24 cellular contexts compared by ENCODE assay signal in genomic region chr2:190456833-190457232, GRCh38. TPM values are rescaled to one million over a fixed set of nuclear protein-coding genes. Genes with fewer than 3 reads are reported as not detected.
A peak's percentile ranks its signal among the peaks of the same experiment; 100 is the strongest.
DNase-seq lines count a peak whose midpoint lies in the region; ATAC-seq, FAIRE-seq and TF ChIP-seq lines count a peak whose summit lies in the region.
"Had no signal": no experiment of that assay in that cellular context is flagged by ENCODE, and none has a peak within 500 bp of the region (broad histone marks: within the 10 kb centered on the region; RNA-seq: fewer than 3 reads in every experiment).

No MANE protein-coding gene starts in this region.

- no peaks in the 10 kb centered on the region for H3K27me3 Mint-ChIP-seq in CD8-positive, alpha-beta T cell (ENCODE audit: low read depth)
- no peaks in the 10 kb centered on the region for H3K27me3 Mint-ChIP-seq in naive thymus-derived CD4-positive, alpha-beta T cell
- H3K27me3 Mint-ChIP-seq: CD4-positive, alpha-beta T cell had no signal

- peaks cover 3% of the 10 kb centered on the region; the same call in 1 of the 2 replicates for H3K9me1 ChIP-seq in IMR-90 (ENCODE audit: insufficient read depth, low read length)
- no peaks in the 10 kb centered on the region for H3K9me1 ChIP-seq in K562 (ENCODE audit: control insufficient read depth, insufficient read depth, low read length)

- H3K27ac ChIP-seq in CD8-positive, alpha-beta T cell (ENCODE audit: low read depth, low read length): no peak overlapping the region
- H3K27ac ChIP-seq in IMR-90 (ENCODE audit: insufficient read depth, low read length): no peak overlapping the region
- no peak overlapping the region for H3K27ac ChIP-seq in K562 (ENCODE audit: extremely low read depth, low read depth, low read length)
- no peak overlapping the region for H3K27ac ChIP-seq in naive thymus-derived CD4-positive, alpha-beta T cell (ENCODE audit: low read depth, low read length)
- H3K27ac ChIP-seq in gastroesophageal sphincter: no peak overlapping the region
- H3K27ac ChIP-seq: A549; BLaER1 treated with 17β-estradiol and CSF1 and Interleukin-3, amounts not matched to agents 10 nM and 100 nM; GM23248 had no signal

- no peaks in the 10 kb centered on the region for H3K36me3 ChIP-seq in CD8-positive, alpha-beta T cell (ENCODE audit: insufficient read depth, low read length)
- H3K36me3 ChIP-seq in IMR-90 (ENCODE audit: control insufficient read depth, insufficient read depth, low read length) (no peaks in the 10 kb centered on the region), K562 (ENCODE audit: control insufficient read depth, insufficient read depth, low read length) (no peaks in the 10 kb centered on the region; the same call in 2 of the 3 replicates), gastroesophageal sphincter (peaks cover 0 to 6% of the 10 kb centered on the region in 2 donors)
- peaks cover 0 to 28% (median 0%) of the 10 kb centered on the region in 3 experiments for H3K36me3 ChIP-seq in naive thymus-derived CD4-positive, alpha-beta T cell (ENCODE audit: control insufficient read depth in 2 of 3, insufficient read depth in 3 of 3, low read length in 3 of 3)
- H3K36me3 ChIP-seq: BE2C had no signal

- no peak overlapping the region for H2BK15ac ChIP-seq in IMR-90 (ENCODE audit: low read depth, low read length)

- no peak overlapping the region for H2AK9ac ChIP-seq in IMR-90 (replicated peaks; ENCODE audit: low read depth, low read length, poor library complexity)

- CTCF ChIA-PET in CD8-positive, alpha-beta T cell (lab: Charles Lee): no interaction called here
- CTCF ChIA-PET in IMR-90 (lab: Yijun Ruan, JAX) (no interaction called here), K562 (lab: Yijun Ruan, JAX; ENCODE audit: low intra/inter-chr PET ratio) (no interaction called here)
- CTCF ChIA-PET in naive thymus-derived CD4-positive, alpha-beta T cell (lab: Charles Lee): no interaction called here

- H3K79me1 ChIP-seq in IMR-90 (ENCODE audit: low read depth in 1 of 2, low read length in 2 of 2): no peaks in the 10 kb centered on the region

- no peak overlapping the region for H2BK5ac ChIP-seq in IMR-90 (ENCODE audit: low read depth, low read length, poor library complexity, severe bottlenecking)

- POLR2A ChIA-PET in CD8-positive, alpha-beta T cell (lab: Charles Lee): no interaction called here
- POLR2A ChIA-PET in IMR-90 (lab: Charles Lee; ENCODE audit: unreplicated experiment): no interaction called here
- POLR2A ChIA-PET in K562 (lab: Yijun Ruan, JAX): no interaction called here
- POLR2A ChIA-PET in naive thymus-derived CD4-positive, alpha-beta T cell (lab: Charles Lee): no interaction called here

- in situ Hi-C loops in IMR-90 (cut with MboI; ENCODE audit: low sequenced_read_pairs) (no loop called here), K562 (cut with MboI) (no loop called here)

- H3K27me3 ChIP-seq in CD8-positive, alpha-beta T cell (ENCODE audit: insufficient read depth, low read length): no peaks in the 10 kb centered on the region
- H3K27me3 ChIP-seq in IMR-90 (ENCODE audit: control insufficient read depth, insufficient read depth, low read length) (no peaks in the 10 kb centered on the region), K562 (ENCODE audit: control insufficient read depth in 2 of 2, insufficient read depth in 2 of 2, low read length in 2 of 2) (no peaks in the 10 kb centered on the region), gastroesophageal sphincter (no peaks in the 10 kb centered on the region)
- H3K27me3 ChIP-seq in naive thymus-derived CD4-positive, alpha-beta T cell (ENCODE audit: control insufficient read depth in 2 of 2, insufficient read depth in 2 of 2, low read length in 2 of 2): no peaks in the 10 kb centered on the region
- H3K27me3 ChIP-seq: BE2C; BLaER1 treated with 17β-estradiol and CSF1 and Interleukin-3, amounts not matched to agents 10 nM and 100 nM had no signal

- peak; percentile 11 for FAIRE-seq in K562 (lab: Jason Lieb, UNC)
- FAIRE-seq: A549, G401.6, GM12892 had no signal

- H3K14ac ChIP-seq in IMR-90 (replicated peaks; ENCODE audit: low read depth, low read length): no peak overlapping the region

- H3K4me1 Mint-ChIP-seq in CD8-positive, alpha-beta T cell (ENCODE audit: low read depth): peaks cover 78% of the 10 kb centered on the region
- H3K4me1 Mint-ChIP-seq in naive thymus-derived CD4-positive, alpha-beta T cell: peaks cover 3 to 81% (median 67%) of the 10 kb centered on the region in 7 donors
- H3K4me1 Mint-ChIP-seq: H9 had no signal

- no peak overlapping the region for H3K4me3 Mint-ChIP-seq in CD8-positive, alpha-beta T cell
- H3K4me3 Mint-ChIP-seq in naive thymus-derived CD4-positive, alpha-beta T cell: peak overlapping the region in 1 of 10 donors; percentile 29
- H3K4me3 Mint-ChIP-seq: CD14-positive monocyte; CD4-positive, alpha-beta T cell; H9 had no signal

- H2AK5ac ChIP-seq in IMR-90 (ENCODE audit: low read depth, low read length): no peak overlapping the region

- H4K20me1 ChIP-seq in IMR-90 (ENCODE audit: insufficient read depth, low read length) (no peaks in the 10 kb centered on the region), K562 (replicated peaks; ENCODE audit: control insufficient read depth, insufficient read depth, low read length) (no peaks in the 10 kb centered on the region)
- H4K20me1 ChIP-seq: BLaER1 treated with 17β-estradiol and CSF1 and Interleukin-3, amounts not matched to agents 10 nM and 100 nM had no signal

- H3K4me2 ChIP-seq in IMR-90 (ENCODE audit: low read depth, low read length): no peak overlapping the region
- H3K4me2 ChIP-seq in K562 (ENCODE audit: insufficient read depth, low read length): no peak overlapping the region
- H3K4me2 ChIP-seq: A549; BLaER1 treated with 17β-estradiol and CSF1 and Interleukin-3, amounts not matched to agents 10 nM and 100 nM had no signal

- ATAC-seq in CD8-positive, alpha-beta T cell: no peak
- no peak for ATAC-seq in IMR-90 (ENCODE audit: low read depth)
- ATAC-seq in K562: no peak
- ATAC-seq in left colon: peak; percentile 84
- no peak for ATAC-seq in HG03045 (IDR thresholded peaks at IDR 0.05; ENCODE audit: unreplicated experiment)
- no peak for ATAC-seq in naive thymus-derived CD4-positive, alpha-beta T cell
- ATAC-seq in gastroesophageal sphincter: no peak
- no peak for ATAC-seq in GM21825 (IDR thresholded peaks at IDR 0.05; ENCODE audit: unreplicated experiment)
- ATAC-seq: A549, HCT116 had no signal

- H3K36me3 Mint-ChIP-seq in CD8-positive, alpha-beta T cell: peaks cover 71% of the 10 kb centered on the region
- H3K36me3 Mint-ChIP-seq in naive thymus-derived CD4-positive, alpha-beta T cell: peaks cover 6 to 61% (median 45%) of the 10 kb centered on the region in 5 donors

- peak overlapping the region; percentile 21 for H3K27ac Mint-ChIP-seq in CD8-positive, alpha-beta T cell
- H3K27ac Mint-ChIP-seq in naive thymus-derived CD4-positive, alpha-beta T cell: peak overlapping the region in 1 of 9 donors; percentile 12
- H3K27ac Mint-ChIP-seq: CD4-positive, alpha-beta T cell; H9 had no signal

- BruUV-seq in IMR-90 (replicated peaks; lab: Mats Ljungman, UMichigan) (no TSS peak), K562 (replicated peaks; lab: Mats Ljungman, UMichigan) (no TSS peak)

- H3K79me2 ChIP-seq in K562 (ENCODE audit: control insufficient read depth, insufficient read depth, low read length): no peaks in the 10 kb centered on the region; the same call in 1 of the 3 replicates

- TF ChIP-seq POLR2A in IMR-90 (IDR thresholded peaks at IDR 0.05; ENCODE audit: low read depth, low read length) (no peak), K562 (conservative IDR thresholded peaks at IDR 0.05) (no peak), gastroesophageal sphincter (IDR thresholded peaks at IDR 0.05) (no peak)

- no peak overlapping the region for H3K56ac ChIP-seq in IMR-90 (ENCODE audit: extremely low read depth, insufficient read depth, low read length)

- H3K9ac ChIP-seq in IMR-90 (ENCODE audit: low read depth, low read length): no peak overlapping the region
- no peak overlapping the region for H3K9ac ChIP-seq in K562 (ENCODE audit: insufficient read depth in 1 of 2, low read depth in 2 of 2, low read length in 2 of 2)
- H3K9ac ChIP-seq: BLaER1 treated with 17β-estradiol and CSF1 and Interleukin-3, amounts not matched to agents 10 nM and 100 nM; GM23248 had no signal

- H4K5ac ChIP-seq in IMR-90 (ENCODE audit: low read depth, low read length): no peak overlapping the region

- no peak overlapping the region for H3K4me3 ChIP-seq in CD8-positive, alpha-beta T cell (ENCODE audit: low read depth, low read length)
- H3K4me3 ChIP-seq in IMR-90 (ENCODE audit: insufficient read depth, low read depth, low read length) (no peak overlapping the region), K562 (no peak overlapping the region), gastroesophageal sphincter (no peak overlapping the region)
- H3K4me3 ChIP-seq in naive thymus-derived CD4-positive, alpha-beta T cell (ENCODE audit: low read length): no peak overlapping the region
- H3K4me3 ChIP-seq: A549; BLaER1 treated with 17β-estradiol and CSF1 and Interleukin-3, amounts not matched to agents 10 nM and 100 nM; GM23248 had no signal

- no peak for TF ChIP-seq CTCF in CD8-positive, alpha-beta T cell (IDR thresholded peaks at IDR 0.05)
- TF ChIP-seq CTCF in IMR-90 (conservative IDR thresholded peaks at IDR 0.05; ENCODE audit: low read depth, low read length) (no peak), K562 (IDR thresholded peaks at IDR 0.05 in 2 of 3, conservative IDR thresholded peaks at IDR 0.05 in 1 of 3; ENCODE audit: insufficient read depth in 2 of 3, low read depth in 1 of 3, low read length in 3 of 3) (no peak), gastroesophageal sphincter (IDR thresholded peaks at IDR 0.05) (no peak)

- H2AFZ ChIP-seq in IMR-90 (replicated peaks; ENCODE audit: low read length, poor library complexity) (no peak overlapping the region), K562 (ENCODE audit: low read depth, low read length) (no peak overlapping the region)
- H2AFZ ChIP-seq: GM23248 had no signal

- no peak for TF ChIP-seq RAD21 in IMR-90 (IDR thresholded peaks at IDR 0.05; ENCODE audit: low read length)
- no peak for TF ChIP-seq RAD21 in K562 (CRISPR knock-in tag; conservative IDR thresholded peaks at IDR 0.05 in 1 of 2, IDR thresholded peaks at IDR 0.05 in 1 of 2)

- no peak overlapping the region for H3K18ac ChIP-seq in IMR-90 (ENCODE audit: low read depth, low read length)

- WGBS in IMR-90 (ENCODE audit: extremely low coverage in 2 of 2, insufficient read length in 1 of 2), 2 experiments: no CpG with 5 or more reads among the region's 7 CpGs
- WGBS in K562 (ENCODE audit: insufficient coverage, low coverage, missing lambda C conversion rate): 75% methylated on average over 7 of the region's 7 CpGs
- WGBS in gastroesophageal sphincter (ENCODE audit: low coverage in 1 of 2), 2 donors: 54 to 92% methylated on average over 4 to 7 of the region's 7 CpGs

- H4K8ac ChIP-seq in IMR-90 (ENCODE audit: low read depth in 2 of 2, low read length in 2 of 2): no peak overlapping the region

- H3K4me1 ChIP-seq in CD8-positive, alpha-beta T cell (ENCODE audit: insufficient read depth, low read length): no peaks in the 10 kb centered on the region
- no peaks in the 10 kb centered on the region for H3K4me1 ChIP-seq in IMR-90 (ENCODE audit: control insufficient read depth, insufficient read depth, low read length)
- H3K4me1 ChIP-seq in K562 (replicated peaks in 1 of 2; ENCODE audit: control insufficient read depth in 2 of 2, insufficient read depth in 2 of 2, low read length in 2 of 2): peaks cover 13 to 47% of the 10 kb centered on the region in 2 experiments; a peak in 4 of 5 replicates
- H3K4me1 ChIP-seq in naive thymus-derived CD4-positive, alpha-beta T cell (ENCODE audit: control insufficient read depth in 2 of 2, insufficient read depth in 2 of 2, low read length in 2 of 2): peaks cover 0 to 6% of the 10 kb centered on the region in 2 donors
- H3K4me1 ChIP-seq in gastroesophageal sphincter: peaks cover 0 to 14% (median 0%) of the 10 kb centered on the region in 3 donors

- H3K9me3 Mint-ChIP-seq in CD8-positive, alpha-beta T cell: no peaks in the 10 kb centered on the region
- H3K9me3 Mint-ChIP-seq in naive thymus-derived CD4-positive, alpha-beta T cell: peaks cover 0 to 3% (median 0%) of the 10 kb centered on the region in 11 donors
- H3K9me3 Mint-ChIP-seq: CD4-positive, alpha-beta T cell; H9 had no signal

- H3K4ac ChIP-seq in IMR-90 (ENCODE audit: low read depth, low read length): no peak overlapping the region

- no peak overlapping the region for H3K23ac ChIP-seq in IMR-90 (ENCODE audit: low read depth, low read length)

- dilution Hi-C loops in IMR-90 (cut with HindIII; ENCODE audit: low sequenced_read_pairs, unreplicated experiment): no loop called here

- no peak overlapping the region for H2BK20ac ChIP-seq in IMR-90 (ENCODE audit: low read depth, low read length)

- intact Hi-C loops in CD8-positive, alpha-beta T cell (cut with DNase I, micrococcal nuclease): no loop called here
- intact Hi-C loops in IMR-90 (cut with micrococcal nuclease): no loop called here
- intact Hi-C loops in K562 (cut with micrococcal nuclease): no loop called here
- intact Hi-C loops in left colon (cut with DNase I, micrococcal nuclease): no loop called here
- intact Hi-C loops in naive thymus-derived CD4-positive, alpha-beta T cell (cut with micrococcal nuclease): no loop called here

- TF ChIP-seq EP300 in K562 (IDR thresholded peaks at IDR 0.05; ENCODE audit: low read length) (no peak), gastroesophageal sphincter (IDR thresholded peaks at IDR 0.05) (no peak)

- no peaks in the 10 kb centered on the region for H3K9me3 ChIP-seq in CD8-positive, alpha-beta T cell (ENCODE audit: low read length)
- H3K9me3 ChIP-seq in IMR-90 (ENCODE audit: control insufficient read depth, insufficient read depth, low read length) (no peaks in the 10 kb centered on the region), K562 (replicated peaks; ENCODE audit: control insufficient read depth, insufficient read depth, low read depth, low read length) (0 out of 2 replicates have a peak, but pooled peaks cover 4% of the 10 kb centered on the region), gastroesophageal sphincter (no peaks in the 10 kb centered on the region)
- no peaks in the 10 kb centered on the region for H3K9me3 ChIP-seq in naive thymus-derived CD4-positive, alpha-beta T cell (ENCODE audit: control insufficient read depth in 2 of 3, low read length in 3 of 3)
- H3K9me3 ChIP-seq: A549; BE2C; BLaER1 treated with 17β-estradiol and CSF1 and Interleukin-3, amounts not matched to agents 10 nM and 100 nM had no signal

- DNase-seq in CD8-positive, alpha-beta T cell: no peak
- peak; percentile 7 for DNase-seq in IMR-90
- DNase-seq in K562 (ENCODE audit: extremely low read depth in 1 of 4, low spot score in 3 of 4): no peak
- no peak for DNase-seq in left colon
- DNase-seq in naive thymus-derived CD4-positive, alpha-beta T cell: no peak
- DNase-seq: 8988T; ACHN; AML-193; BE2C; CD4-positive, alpha-beta T cell; COR-L47; DMS153; DND-41; GM23248; H9 had no signal

- no peak overlapping the region for H2BK120ac ChIP-seq in IMR-90 (ENCODE audit: low read depth, low read length)

- H4K91ac ChIP-seq in IMR-90 (ENCODE audit: insufficient read depth, low read depth, low read length): no peak overlapping the region

RNA-seq across cellular contexts. Expression of gene MFSD6, which starts 48.7 kb away (rescaled TPM):
- total RNA-seq in CD8-positive, alpha-beta T cell: 10 to 100 TPM; 45.6 to 50.6 TPM
- total RNA-seq in IMR-90 (2012; rRNA removed) (7.7 and 8.1 TPM in 2 replicates), K562 (2014; rRNA removed) (7.1 and 8.5 TPM in 2 replicates), K562 (2014; rRNA removed; fragmentation: Illumina TruSeq; extraction: Trizol) (3.9 and 5.3 TPM in 2 replicates), K562 (2015; rRNA removed; fragmentation: Illumina TruSeq; extraction: Trizol) (1.4 and 2.0 TPM in 2 replicates), K562 (2021) (6.3 and 6.6 TPM in 2 replicates), left colon (10 to 100 TPM; 71.8 to 84.6 TPM), gastroesophageal sphincter (100 to 1,000 TPM in 3 of 4 donors, 10 to 100 TPM in 1; 80.2 to 176 (median 143) TPM)
- polyA plus RNA-seq in IMR-90 (2012; rRNA removed) (4.0 and 4.2 TPM in 2 replicates), K562 (2011; rRNA removed) (2.7 and 7.9 TPM in 2 replicates), K562 (2014; fragmentation: Illumina TruSeq; extraction: Trizol) (5.1 and 6.1 TPM in 2 replicates), K562 (2014; fragmentation: Nextera tagmentation; extraction: Ambion mirVana) (1 to 10 TPM; 1.1 to 1.2 TPM), K562 (2014; rRNA removed) (4.4 and 4.6 TPM in 2 replicates)
- 2.7 and 4.8 TPM in 2 replicates for polyA plus RNA-seq in IMR-90 (2012; cell fraction: cytosol; rRNA removed)
- 1.6 and 5.3 TPM in 2 replicates for polyA plus RNA-seq in IMR-90 (2012; cell fraction: nucleus; rRNA removed; ENCODE audit: low replicate concordance)
- 23.3 and 40.4 TPM in 2 replicates for total RNA-seq in K562 (2011; cell fraction: chromatin; rRNA removed; ENCODE audit: low replicate concordance)
- total RNA-seq in K562 (2011; cell fraction: nucleolus; rRNA removed): 13.8 and 14.3 TPM in 2 replicates
- 21.7 and 22.3 TPM in 2 replicates for total RNA-seq in K562 (2011; cell fraction: nucleoplasm; rRNA removed)
- polyA plus RNA-seq in K562 (2011; cell fraction: cytosol; rRNA removed): 4.0 and 5.7 TPM in 2 replicates
- polyA plus RNA-seq in K562 (2011; cell fraction: nucleus; rRNA removed): 4.0 and 6.7 TPM in 2 replicates
- 4.0 and 5.9 TPM in 2 replicates for polyA plus RNA-seq in K562 (2012)
- 9.8 and 15.1 TPM in 2 replicates for polyA minus RNA-seq in K562 (2011; rRNA and poly(A)+ RNA removed)
- 7.3 TPM in 2 replicates for polyA minus RNA-seq in K562 (2011; cell fraction: cytosol; rRNA and poly(A)+ RNA removed)
- polyA minus RNA-seq in K562 (2011; cell fraction: nucleus; rRNA and poly(A)+ RNA removed): 10.6 and 11.8 TPM in 2 replicates
- 10 to 100 TPM; 35.8 to 49.3 (median 44.7) TPM for total RNA-seq in naive thymus-derived CD4-positive, alpha-beta T cell
- 10 to 100 TPM; 16.5 to 19.7 TPM for polyA plus RNA-seq in naive thymus-derived CD4-positive, alpha-beta T cell
